In the genomic region with DNA sequence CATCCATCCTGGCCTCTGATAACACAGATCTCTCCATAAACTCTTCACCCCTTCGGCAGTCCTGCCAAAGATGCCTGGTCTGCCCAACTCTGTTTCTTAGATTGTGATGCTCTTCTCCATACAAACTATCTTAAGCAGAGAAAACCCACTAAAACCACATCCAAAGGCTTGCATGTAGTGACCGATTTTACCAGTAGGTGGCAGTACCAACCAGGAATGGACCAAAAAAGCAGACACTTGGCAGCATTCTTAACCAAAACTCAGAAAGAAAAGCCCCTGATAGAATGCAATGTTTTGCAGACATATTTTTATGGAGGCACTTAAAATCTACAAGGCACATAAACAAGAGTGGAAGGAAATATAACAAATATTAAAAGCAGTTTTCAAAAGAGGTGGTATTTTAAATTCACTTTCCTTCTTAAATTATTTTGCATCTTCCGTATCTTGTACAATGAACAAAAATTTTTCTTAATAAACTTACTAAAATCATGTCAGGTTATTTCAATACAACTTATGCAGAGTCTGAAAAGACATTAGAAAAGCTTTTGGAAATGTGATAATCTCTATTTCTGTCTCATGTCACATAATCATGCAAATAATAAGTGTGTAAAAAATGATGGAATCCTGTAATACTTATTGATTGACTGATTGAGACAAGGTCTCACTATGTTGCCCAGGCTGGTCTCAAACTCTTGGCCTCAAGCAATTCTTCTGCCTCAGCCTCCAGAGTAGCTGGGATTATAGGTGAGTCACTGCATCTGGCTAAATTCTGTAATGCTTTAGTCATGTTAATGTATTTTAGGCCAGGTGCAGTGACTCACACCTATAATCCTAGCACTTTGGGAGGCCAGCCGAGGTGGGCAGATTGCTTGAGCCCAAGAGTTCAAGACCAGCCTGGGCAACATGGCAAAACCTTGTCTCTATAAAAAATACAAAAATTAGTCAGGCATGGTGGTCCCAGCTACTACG, we compare ENCODE assay signal across 1 cellular context.
TF ChIP-seq lines count a peak whose summit lies in the region.

No MANE protein-coding gene starts in this region.

TF ChIP-seq in HCT116, 20 proteins besides CTCF, POLR2A, EP300 and RAD21 (continued from another document):
- TF ChIP-seq, protein P1, sequence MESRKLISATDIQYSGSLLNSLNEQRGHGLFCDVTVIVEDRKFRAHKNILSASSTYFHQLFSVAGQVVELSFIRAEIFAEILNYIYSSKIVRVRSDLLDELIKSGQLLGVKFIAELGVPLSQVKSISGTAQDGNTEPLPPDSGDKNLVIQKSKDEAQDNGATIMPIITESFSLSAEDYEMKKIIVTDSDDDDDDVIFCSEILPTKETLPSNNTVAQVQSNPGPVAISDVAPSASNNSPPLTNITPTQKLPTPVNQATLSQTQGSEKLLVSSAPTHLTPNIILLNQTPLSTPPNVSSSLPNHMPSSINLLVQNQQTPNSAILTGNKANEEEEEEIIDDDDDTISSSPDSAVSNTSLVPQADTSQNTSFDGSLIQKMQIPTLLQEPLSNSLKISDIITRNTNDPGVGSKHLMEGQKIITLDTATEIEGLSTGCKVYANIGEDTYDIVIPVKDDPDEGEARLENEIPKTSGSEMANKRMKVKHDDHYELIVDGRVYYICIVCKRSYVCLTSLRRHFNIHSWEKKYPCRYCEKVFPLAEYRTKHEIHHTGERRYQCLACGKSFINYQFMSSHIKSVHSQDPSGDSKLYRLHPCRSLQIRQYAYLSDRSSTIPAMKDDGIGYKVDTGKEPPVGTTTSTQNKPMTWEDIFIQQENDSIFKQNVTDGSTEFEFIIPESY (IDR thresholded peaks at IDR 0.05; ENCODE audit: extremely low read depth, insufficient replicate concordance, low read length) = no peak
- TF ChIP-seq, protein P2, sequence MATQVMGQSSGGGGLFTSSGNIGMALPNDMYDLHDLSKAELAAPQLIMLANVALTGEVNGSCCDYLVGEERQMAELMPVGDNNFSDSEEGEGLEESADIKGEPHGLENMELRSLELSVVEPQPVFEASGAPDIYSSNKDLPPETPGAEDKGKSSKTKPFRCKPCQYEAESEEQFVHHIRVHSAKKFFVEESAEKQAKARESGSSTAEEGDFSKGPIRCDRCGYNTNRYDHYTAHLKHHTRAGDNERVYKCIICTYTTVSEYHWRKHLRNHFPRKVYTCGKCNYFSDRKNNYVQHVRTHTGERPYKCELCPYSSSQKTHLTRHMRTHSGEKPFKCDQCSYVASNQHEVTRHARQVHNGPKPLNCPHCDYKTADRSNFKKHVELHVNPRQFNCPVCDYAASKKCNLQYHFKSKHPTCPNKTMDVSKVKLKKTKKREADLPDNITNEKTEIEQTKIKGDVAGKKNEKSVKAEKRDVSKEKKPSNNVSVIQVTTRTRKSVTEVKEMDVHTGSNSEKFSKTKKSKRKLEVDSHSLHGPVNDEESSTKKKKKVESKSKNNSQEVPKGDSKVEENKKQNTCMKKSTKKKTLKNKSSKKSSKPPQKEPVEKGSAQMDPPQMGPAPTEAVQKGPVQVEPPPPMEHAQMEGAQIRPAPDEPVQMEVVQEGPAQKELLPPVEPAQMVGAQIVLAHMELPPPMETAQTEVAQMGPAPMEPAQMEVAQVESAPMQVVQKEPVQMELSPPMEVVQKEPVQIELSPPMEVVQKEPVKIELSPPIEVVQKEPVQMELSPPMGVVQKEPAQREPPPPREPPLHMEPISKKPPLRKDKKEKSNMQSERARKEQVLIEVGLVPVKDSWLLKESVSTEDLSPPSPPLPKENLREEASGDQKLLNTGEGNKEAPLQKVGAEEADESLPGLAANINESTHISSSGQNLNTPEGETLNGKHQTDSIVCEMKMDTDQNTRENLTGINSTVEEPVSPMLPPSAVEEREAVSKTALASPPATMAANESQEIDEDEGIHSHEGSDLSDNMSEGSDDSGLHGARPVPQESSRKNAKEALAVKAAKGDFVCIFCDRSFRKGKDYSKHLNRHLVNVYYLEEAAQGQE (IDR thresholded peaks at IDR 0.05; ENCODE audit: low read depth) = no peak
- peak; percentile 85 for TF ChIP-seq FOSL1 (IDR thresholded peaks at IDR 0.05; ENCODE audit: low read depth)
- TF ChIP-seq POLR2AphosphoS5 (IDR thresholded peaks at IDR 0.05; ENCODE audit: low read depth, low read length) = peak; percentile 5; the same call in 1 of the 2 replicates
- TF ChIP-seq TCF7L2 (IDR thresholded peaks at IDR 0.05; ENCODE audit: borderline replicate concordance, extremely low read depth, insufficient read depth, insufficient read length) = no peak
- TF ChIP-seq CEBPB (IDR thresholded peaks at IDR 0.05; ENCODE audit: low read depth) = no peak
- TF ChIP-seq, protein P3, sequence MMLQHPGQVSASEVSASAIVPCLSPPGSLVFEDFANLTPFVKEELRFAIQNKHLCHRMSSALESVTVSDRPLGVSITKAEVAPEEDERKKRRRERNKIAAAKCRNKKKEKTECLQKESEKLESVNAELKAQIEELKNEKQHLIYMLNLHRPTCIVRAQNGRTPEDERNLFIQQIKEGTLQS (IDR thresholded peaks at IDR 0.05) = no peak
- TF ChIP-seq, protein P4, sequence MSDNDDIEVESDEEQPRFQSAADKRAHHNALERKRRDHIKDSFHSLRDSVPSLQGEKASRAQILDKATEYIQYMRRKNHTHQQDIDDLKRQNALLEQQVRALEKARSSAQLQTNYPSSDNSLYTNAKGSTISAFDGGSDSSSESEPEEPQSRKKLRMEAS (IDR thresholded peaks at IDR 0.05) = 0 out of 2 replicates have a peak, but pooled peaks have one; percentile 24
- no peak for TF ChIP-seq ZFX (IDR thresholded peaks at IDR 0.05)
- TF ChIP-seq JUND (IDR thresholded peaks at IDR 0.05) = peak; percentile 86
- TF ChIP-seq CBX3 (IDR thresholded peaks at IDR 0.05; ENCODE audit: low read depth) = peak; percentile 79; the same call in 1 of the 2 replicates
- TF ChIP-seq YY1 (IDR thresholded peaks at IDR 0.05; ENCODE audit: extremely low read depth, insufficient replicate concordance, low read depth, low read length) = peak; percentile 44
- no peak for TF ChIP-seq EGR1 (IDR thresholded peaks at IDR 0.05; ENCODE audit: low read depth)
- TF ChIP-seq SP1 (IDR thresholded peaks at IDR 0.05; ENCODE audit: low read depth) = peak; percentile 65
- 0 out of 2 replicates have a peak, but pooled peaks have one; percentile 22 for TF ChIP-seq SRF (IDR thresholded peaks at IDR 0.05; ENCODE audit: low read depth)
- TF ChIP-seq EZH2phosphoT487 (IDR thresholded peaks at IDR 0.05; ENCODE audit: borderline replicate concordance) = no peak
- no peak for TF ChIP-seq ELF1 (IDR thresholded peaks at IDR 0.05; ENCODE audit: borderline replicate concordance, low read depth)
- no peak for TF ChIP-seq EZH2 (IDR thresholded peaks at IDR 0.05)
